Comparison of ENCODE assay signal across 10 cellular contexts in genomic region chr15:94238539-94239118, GRCh38. TPM values are rescaled to one million over a fixed set of nuclear protein-coding genes. Genes with fewer than 3 reads are reported as not detected.
DNase-seq lines count a peak whose midpoint lies in the region; ATAC-seq and TF ChIP-seq lines count a peak whose summit lies in the region.
"Had no signal": no experiment of that assay in that cellular context is flagged by ENCODE, and none has a peak within 500 bp of the region (broad histone marks: within the 10 kb centered on the region; RNA-seq: fewer than 3 reads in every experiment).

No MANE protein-coding gene starts in this region.

- H3K27me3 ChIP-seq in suprapubic skin (no peaks in the 10 kb centered on the region), esophagus squamous epithelium (no peaks in the 10 kb centered on the region)

- intact Hi-C loops in esophagus squamous epithelium (cut with DNase I): no loop called here

- DNase-seq in chondrocyte (ENCODE audit: low spot score) (no peak), medulla oblongata (ENCODE audit: extremely low spot score) (no peak), NCI-H2081 (lab: John Stamatoyannopoulos, UW) (no peak), suprapubic skin (ENCODE audit: low spot score in 2 of 2) (no peak), esophagus squamous epithelium (lab: John Stamatoyannopoulos, UW) (no peak)
- DNase-seq: T1000 had no signal

- H3K36me3 Mint-ChIP-seq in chondrocyte (ENCODE audit: low read depth): no peaks in the 10 kb centered on the region

- TF ChIP-seq CTCF in chondrocyte (IDR thresholded peaks at IDR 0.05): no peak
- TF ChIP-seq CTCF in suprapubic skin (IDR thresholded peaks at IDR 0.05): no peak
- TF ChIP-seq CTCF in esophagus squamous epithelium (IDR thresholded peaks at IDR 0.05): no peak

- H3K27me3 Mint-ChIP-seq in chondrocyte (ENCODE audit: low read depth): no peaks in the 10 kb centered on the region

- H3K9me3 Mint-ChIP-seq in chondrocyte (ENCODE audit: low read depth): no peaks in the 10 kb centered on the region

- H3K9me3 ChIP-seq in suprapubic skin (no peaks in the 10 kb centered on the region), esophagus squamous epithelium (no peaks in the 10 kb centered on the region)

- H3K27ac ChIP-seq in suprapubic skin (no peak overlapping the region), esophagus squamous epithelium (peak overlapping the region in 2 of 4 donors; percentile 67 to 73)

- H3K27ac Mint-ChIP-seq in chondrocyte (ENCODE audit: unreplicated experiment): peak overlapping the region; percentile 55

- H3K4me3 ChIP-seq in suprapubic skin: no peak overlapping the region
- H3K4me3 ChIP-seq in esophagus squamous epithelium: no peak overlapping the region

- peaks cover 21% of the 10 kb centered on the region for H3K4me1 Mint-ChIP-seq in chondrocyte (ENCODE audit: low read depth)

- no peak overlapping the region for H3K4me3 Mint-ChIP-seq in chondrocyte (ENCODE audit: unreplicated experiment)

- H3K4me1 ChIP-seq in suprapubic skin: peaks cover 12% of the 10 kb centered on the region
- H3K4me1 ChIP-seq in esophagus squamous epithelium: peaks cover 3 to 69% (median 28%) of the 10 kb centered on the region in 3 donors

- TF ChIP-seq EP300 in suprapubic skin (IDR thresholded peaks at IDR 0.05): no peak

- H3K36me3 ChIP-seq in suprapubic skin (no peaks in the 10 kb centered on the region), esophagus squamous epithelium (no peaks in the 10 kb centered on the region)

- 71% methylated on average over 4 of the region's 4 CpGs for WGBS in suprapubic skin
- WGBS in esophagus squamous epithelium, 2 donors: 39 to 45% methylated on average over 4 of the region's 4 CpGs

- peak; percentile 60 for ATAC-seq in GM18519 (IDR thresholded peaks at IDR 0.05; ENCODE audit: low FRiP score, unreplicated experiment)
- ATAC-seq in GM21529 (IDR thresholded peaks at IDR 0.05; ENCODE audit: unreplicated experiment): peak; percentile 75
- ATAC-seq in HG03521 (IDR thresholded peaks at IDR 0.05; ENCODE audit: unreplicated experiment): peak; percentile 52

- no peak for TF ChIP-seq POLR2A in suprapubic skin (IDR thresholded peaks at IDR 0.05)
- no peak for TF ChIP-seq POLR2A in esophagus squamous epithelium (IDR thresholded peaks at IDR 0.05)

RNA-seq across cellular contexts. Expression of gene MCTP2, which starts 7.3 kb away (rescaled TPM):
- total RNA-seq in chondrocyte (3.6 to 4.5 TPM (median 4.0 TPM) in 3 replicates), suprapubic skin (10 to 100 TPM; 17.2 to 41.8 (median 20.5) TPM), esophagus squamous epithelium (10 to 100 TPM; 11.2 to 29.9 (median 15.6) TPM)
- total RNA-seq: LHCN-M2 had no signal
